7 cellular contexts compared by ENCODE assay signal in the genomic region with DNA sequence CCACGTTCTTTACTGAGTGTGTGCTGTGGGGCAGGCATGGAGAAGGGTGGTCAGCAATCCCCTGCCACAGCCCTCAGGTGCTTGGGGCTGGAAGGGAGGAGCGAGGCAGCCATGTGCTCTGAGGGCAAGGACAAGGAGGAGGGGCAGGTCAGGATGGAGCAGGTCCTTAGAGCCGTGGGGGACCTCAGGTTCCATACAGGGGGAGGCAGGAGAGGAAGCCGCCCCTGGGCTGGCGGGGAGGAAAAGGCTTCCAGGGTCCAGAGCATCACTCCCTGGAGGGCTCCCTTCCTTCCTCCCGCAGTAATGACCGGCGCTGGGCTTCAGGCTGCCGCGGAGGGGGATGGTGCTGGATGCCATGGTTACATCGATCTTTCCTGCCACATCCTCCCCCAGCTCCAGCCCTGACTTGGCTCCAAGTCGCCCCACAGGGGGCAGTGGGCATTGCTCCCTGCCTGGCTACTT. TPM values are rescaled to one million over a fixed set of nuclear protein-coding genes. Genes with fewer than 3 reads are reported as not detected.
DNase-seq lines count a peak whose midpoint lies in the region; ATAC-seq and TF ChIP-seq lines count a peak whose summit lies in the region.

No MANE protein-coding gene starts in this region.

- ATAC-seq in activated CD8-positive, alpha-beta T cell treated with anti-CD3 and anti-CD28 coated beads, Interleukin-2, amount 10 ng/mL, durations not matched to agents 7 days and 5 days = peak; percentile 4

- peaks cover 28% of the 10 kb centered on the region for H3K27me3 Mint-ChIP-seq in activated CD8-positive, alpha-beta T cell treated with anti-CD3 and anti-CD28 coated beads, Interleukin-2, amount 10 ng/mL, durations not matched to agents 7 days and 5 days (ENCODE audit: low read depth)

- peak overlapping the region; percentile 74 for H3K4me3 Mint-ChIP-seq in activated CD8-positive, alpha-beta T cell treated with anti-CD3 and anti-CD28 coated beads, Interleukin-2, amount 10 ng/mL, durations not matched to agents 7 days and 5 days

- peaks cover 22% of the 10 kb centered on the region for H3K4me1 Mint-ChIP-seq in activated CD8-positive, alpha-beta T cell treated with anti-CD3 and anti-CD28 coated beads, Interleukin-2, amount 10 ng/mL, durations not matched to agents 7 days and 5 days (ENCODE audit: low read depth)

- peaks cover 6 to 10% (median 8%) of the 10 kb centered on the region in 3 donors for H3K4me1 ChIP-seq in skeletal muscle tissue (ENCODE audit: control insufficient read depth in 3 of 3, insufficient read depth in 3 of 3, low read length in 3 of 3)

- H3K27ac Mint-ChIP-seq in activated CD8-positive, alpha-beta T cell treated with anti-CD3 and anti-CD28 coated beads, Interleukin-2, amount 10 ng/mL, durations not matched to agents 7 days and 5 days = no peak overlapping the region

- POLR2A ChIA-PET in activated CD8-positive, alpha-beta T cell treated with anti-CD3 and anti-CD28 coated beads, Interleukin-2, amount 10 ng/mL, durations not matched to agents 7 days and 5 days (lab: Charles Lee) = no interaction called here

- no peak for TF ChIP-seq CTCF in HFF-Myc (IDR thresholded peaks at IDR 0.05; ENCODE audit: low read depth, low read length, missing control alignments)

- H3K9me3 ChIP-seq in iPS-18c (ENCODE audit: control insufficient read depth, insufficient read depth, low read length) (peaks cover 2% of the 10 kb centered on the region), skeletal muscle tissue (ENCODE audit: control insufficient read depth in 3 of 3, low read length in 3 of 3) (no peaks in the 10 kb centered on the region)

- no peaks in the 10 kb centered on the region for H3K9me3 Mint-ChIP-seq in activated CD8-positive, alpha-beta T cell treated with anti-CD3 and anti-CD28 coated beads, Interleukin-2, amount 10 ng/mL, durations not matched to agents 7 days and 5 days (ENCODE audit: insufficient read depth)

- CTCF ChIA-PET in activated CD8-positive, alpha-beta T cell treated with anti-CD3 and anti-CD28 coated beads, Interleukin-2, amount 10 ng/mL, durations not matched to agents 7 days and 5 days (lab: Charles Lee) = no interaction called here

- H3K36me3 ChIP-seq in skeletal muscle tissue (ENCODE audit: control insufficient read depth in 3 of 3, insufficient read depth in 3 of 3, low read length in 3 of 3) = no peaks in the 10 kb centered on the region

- DNase-seq in HFF-Myc (ENCODE audit: extremely low read depth, low read depth) (no peak), AML-193 (lab: John Stamatoyannopoulos, UW) (no peak), hepatic stellate cell (ENCODE audit: low spot score) (no peak)
- no peak for DNase-seq in activated CD8-positive, alpha-beta T cell treated with anti-CD3 and anti-CD28 coated beads, Interleukin-2, amount 10 ng/mL, durations not matched to agents 7 days and 5 days
- DNase-seq in effector CD4-positive, alpha-beta T cell = no peak

- no peaks in the 10 kb centered on the region for H3K36me3 Mint-ChIP-seq in activated CD8-positive, alpha-beta T cell treated with anti-CD3 and anti-CD28 coated beads, Interleukin-2, amount 10 ng/mL, durations not matched to agents 7 days and 5 days (ENCODE audit: low read depth)

- peaks cover 13 to 17% (median 16%) of the 10 kb centered on the region in 3 donors for H3K27me3 ChIP-seq in skeletal muscle tissue (ENCODE audit: control insufficient read depth in 3 of 3, insufficient read depth in 3 of 3, low read length in 3 of 3)

- H3K27ac ChIP-seq in skeletal muscle tissue (ENCODE audit: low read depth, low read length) = no peak overlapping the region

- peak overlapping the region; percentile 33; the same call in 1 of the 2 replicates for H3K4me3 ChIP-seq in HFF-Myc (replicated peaks; ENCODE audit: low read depth, low read length)
- peak overlapping the region; percentile 59; the same call in 1 of the 2 replicates for H3K4me3 ChIP-seq in iPS-18c (ENCODE audit: insufficient read depth, low read depth, low read length)
- peak overlapping the region; percentile 51 to 61 (median 51) for H3K4me3 ChIP-seq in skeletal muscle tissue (ENCODE audit: low read length in 3 of 3)

- peak overlapping the region in 1 of 3 donors; percentile 33 for H3K9ac ChIP-seq in skeletal muscle tissue (ENCODE audit: low read depth in 1 of 3, low read length in 3 of 3)

RNA-seq across cellular contexts. Expression of a gene that starts 6.6 kb away (rescaled TPM):
- 1 to 10 TPM; 2.8 to 5.5 TPM for total RNA-seq in activated CD8-positive, alpha-beta T cell treated with anti-CD3 and anti-CD28 coated beads, Interleukin-2, amount 10 ng/mL, durations not matched to agents 7 days and 5 days
- 1.0 TPM for total RNA-seq in skeletal muscle tissue
